Comparison of ENCODE assay signal across 10 cellular contexts in the genomic region with DNA sequence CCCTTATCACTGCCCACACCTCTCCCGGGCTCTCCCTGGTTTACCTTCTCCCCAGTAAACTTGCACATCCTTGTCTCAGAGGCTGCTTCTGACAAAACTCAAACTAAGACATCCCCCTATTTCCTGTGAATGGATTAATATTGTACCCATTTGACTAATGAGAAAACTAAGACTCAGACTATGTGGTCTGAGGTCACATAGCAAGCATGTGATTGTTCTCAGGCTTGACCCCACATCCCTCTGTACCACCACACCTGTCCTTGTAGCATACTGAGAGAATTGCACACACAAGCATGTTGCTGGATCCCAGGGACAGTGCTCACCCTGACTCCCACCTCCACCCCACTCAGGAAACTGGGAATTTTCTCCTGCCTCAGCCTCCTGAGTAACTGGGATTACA.
DNase-seq lines count a peak whose midpoint lies in the region; ATAC-seq lines count a peak whose summit lies in the region.
"Had no signal": no experiment of that assay in that cellular context is flagged by ENCODE, and none has a peak within 500 bp of the region (broad histone marks: within the 10 kb centered on the region; RNA-seq: fewer than 3 reads in every experiment).

No MANE protein-coding gene starts in this region.

- peak; percentile 95 for ATAC-seq in GM18873 (IDR thresholded peaks at IDR 0.05; ENCODE audit: low FRiP score, unreplicated experiment)
- ATAC-seq in GM21717 (IDR thresholded peaks at IDR 0.05; ENCODE audit: unreplicated experiment): peak; percentile 77
- ATAC-seq in HG03139 (IDR thresholded peaks at IDR 0.05; ENCODE audit: unreplicated experiment): peak; percentile 81
- ATAC-seq in natural killer cell treated with Interleukin-12 subunit alpha and Interleukin-12 subunit beta and Interleukin-15 and Interleukin-18, amount 100 ng/mL, for 72 hours: no peak

- H3K4me1 Mint-ChIP-seq in natural killer cell treated with Interleukin-12 subunit alpha and Interleukin-12 subunit beta and Interleukin-15 and Interleukin-18, amount 100 ng/mL, for 72 hours (ENCODE audit: low read depth in 2 of 2): no peaks in the 10 kb centered on the region

- H3K27ac Mint-ChIP-seq in natural killer cell treated with Interleukin-12 subunit alpha and Interleukin-12 subunit beta and Interleukin-15 and Interleukin-18, amount 100 ng/mL, for 72 hours: no peak overlapping the region
- H3K27ac Mint-ChIP-seq: activated naive CD8-positive, alpha-beta T cell had no signal

- peak overlapping the region; percentile 56 for H2AK5ac ChIP-seq in mesenchymal stem cell (ENCODE audit: low read length, severe bottlenecking)

- H3K9me3 Mint-ChIP-seq in natural killer cell treated with Interleukin-12 subunit alpha and Interleukin-12 subunit beta and Interleukin-15 and Interleukin-18, amount 100 ng/mL, for 72 hours: peaks cover 2% of the 10 kb centered on the region

- WGBS in mesenchymal stem cell: no CpG with 5 or more reads among the region's 1 CpG

- peaks cover 0 to 47% of the 10 kb centered on the region in 2 experiments for H3K27me3 ChIP-seq in mesenchymal stem cell (ENCODE audit: control insufficient read depth in 1 of 2, insufficient read depth in 1 of 2, low read length in 2 of 2)

- H3K23ac ChIP-seq in mesenchymal stem cell (ENCODE audit: low read length in 2 of 2): no peak overlapping the region

- peaks cover 16 to 18% of the 10 kb centered on the region in 2 donors for H3K27me3 Mint-ChIP-seq in natural killer cell treated with Interleukin-12 subunit alpha and Interleukin-12 subunit beta and Interleukin-15 and Interleukin-18, amount 100 ng/mL, for 72 hours
- H3K27me3 Mint-ChIP-seq: activated naive CD8-positive, alpha-beta T cell had no signal

- H2BK120ac ChIP-seq in mesenchymal stem cell (ENCODE audit: low read depth, low read length): no peak overlapping the region

- no peak overlapping the region for H2BK12ac ChIP-seq in mesenchymal stem cell (ENCODE audit: low read length in 2 of 2)

- H3K4me2 ChIP-seq in mesenchymal stem cell (ENCODE audit: low read length, poor library complexity, severe bottlenecking): no peak overlapping the region

- no peak overlapping the region for H2AFZ ChIP-seq in mesenchymal stem cell (ENCODE audit: low read depth, low read length)

- H3K18ac ChIP-seq in mesenchymal stem cell (ENCODE audit: low read depth in 1 of 2, low read length in 2 of 2): no peak overlapping the region

- peaks cover 3% of the 10 kb centered on the region for H3K9me3 ChIP-seq in mesenchymal stem cell (ENCODE audit: control insufficient read depth, low read length)

- no peaks in the 10 kb centered on the region for H3K36me3 ChIP-seq in mesenchymal stem cell (ENCODE audit: control insufficient read depth in 1 of 2, insufficient read depth in 2 of 2, low read depth in 1 of 2, low read length in 2 of 2)

- H3K4me3 ChIP-seq in mesenchymal stem cell (ENCODE audit: insufficient read depth in 1 of 2, low read depth in 1 of 2, low read length in 2 of 2): no peak overlapping the region

- H3K79me1 ChIP-seq in mesenchymal stem cell (replicated peaks; ENCODE audit: low read length, poor library complexity, severe bottlenecking): no peaks in the 10 kb centered on the region

- H3K4me3 Mint-ChIP-seq in natural killer cell treated with Interleukin-12 subunit alpha and Interleukin-12 subunit beta and Interleukin-15 and Interleukin-18, amount 100 ng/mL, for 72 hours: no peak overlapping the region
- H3K4me3 Mint-ChIP-seq: activated naive CD8-positive, alpha-beta T cell had no signal

- no peak overlapping the region for H3K14ac ChIP-seq in mesenchymal stem cell (ENCODE audit: low read length in 2 of 2)

- H3K4ac ChIP-seq in mesenchymal stem cell (ENCODE audit: low read depth in 1 of 2, low read length in 2 of 2): no peak overlapping the region

- H3K27ac ChIP-seq in mesenchymal stem cell (ENCODE audit: low read length, poor library complexity, severe bottlenecking): no peak overlapping the region

- H4K91ac ChIP-seq in mesenchymal stem cell (ENCODE audit: low read length): no peak overlapping the region

- H4K8ac ChIP-seq in mesenchymal stem cell (ENCODE audit: low read length): no peak overlapping the region

- H3K4me1 ChIP-seq in mesenchymal stem cell (ENCODE audit: control insufficient read depth, insufficient read depth, low read depth, low read length): peaks cover 11% of the 10 kb centered on the region

- no peak overlapping the region for H2BK5ac ChIP-seq in mesenchymal stem cell (ENCODE audit: low read depth, low read length, poor library complexity, severe bottlenecking)

- H3K9ac ChIP-seq in mesenchymal stem cell (ENCODE audit: low read length): no peak overlapping the region

- no peak for DNase-seq in mesenchymal stem cell
- no peak for DNase-seq in CD1c-positive myeloid dendritic cell (ENCODE audit: extremely low spot score)
- DNase-seq in DMS 273 (lab: John Stamatoyannopoulos, UW; ENCODE audit: unreplicated experiment): no peak
- no peak for DNase-seq in DMS79 (lab: John Stamatoyannopoulos, UW)
- no peak for DNase-seq in natural killer cell treated with Interleukin-12 subunit alpha and Interleukin-12 subunit beta and Interleukin-15 and Interleukin-18, amount 100 ng/mL, for 72 hours (ENCODE audit: low spot score)
- DNase-seq: stimulated activated CD8-positive, alpha-beta memory T cell treated with anti-CD3 and anti-CD28 coated beads, Interleukin-4, amount 100 ng/mL, for 48 hours had no signal

- H3K36me3 Mint-ChIP-seq in natural killer cell treated with Interleukin-12 subunit alpha and Interleukin-12 subunit beta and Interleukin-15 and Interleukin-18, amount 100 ng/mL, for 72 hours: peaks cover 3% of the 10 kb centered on the region

- no peak overlapping the region for H2BK15ac ChIP-seq in mesenchymal stem cell (ENCODE audit: low read depth, poor library complexity, severe bottlenecking)

Comparison
In these comparisons a context has a peak if more than half of its experiments do, and no peak if none do; other contexts are left out.
1. ATAC-seq: peak in GM18873 (single experiment), GM21717 (single experiment) and HG03139 (single experiment); none in natural killer cell treated with Interleukin-12 subunit alpha and Interleukin-12 subunit beta and Interleukin-15 and Interleukin-18, amount 100 ng/mL, for 72 hours (0 of 2).